Comparison of ENCODE assay signal across 8 cellular contexts in the genomic region with DNA sequence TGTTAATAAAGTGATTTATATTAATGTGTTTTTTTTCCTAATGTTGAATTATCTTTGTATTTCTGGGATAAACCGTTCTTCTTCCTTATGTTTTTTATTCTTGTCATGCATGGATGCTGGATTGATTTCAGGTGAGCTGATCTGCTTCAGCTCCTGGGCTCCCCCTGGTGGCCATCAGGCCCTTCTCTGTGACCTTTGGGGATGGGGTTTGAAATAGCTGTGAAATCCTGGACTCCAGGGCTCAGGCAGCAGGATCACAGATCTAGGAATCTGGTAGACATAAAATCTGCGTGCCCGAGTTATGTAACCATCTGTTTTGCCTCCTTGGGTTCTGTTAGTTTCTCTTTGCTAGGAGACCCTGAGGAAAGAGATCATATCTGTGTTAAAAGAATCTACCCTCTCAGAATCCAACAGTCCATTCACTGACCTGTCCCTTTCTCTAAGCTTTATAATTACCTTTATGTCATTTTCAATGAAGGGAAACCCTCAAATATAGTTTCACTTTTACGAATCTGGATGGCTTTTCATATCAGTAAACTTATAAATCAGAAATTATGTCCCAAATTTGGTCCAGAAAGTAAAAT. TPM values are rescaled to one million over a fixed set of nuclear protein-coding genes. Genes with fewer than 3 reads are reported as not detected.
DNase-seq lines count a peak whose midpoint lies in the region; ATAC-seq and TF ChIP-seq lines count a peak whose summit lies in the region.

No MANE protein-coding gene starts in this region.

- 2 to 4% methylated on average over 4 of the region's 4 CpGs for WGBS in lung, 2 donors

- H3K36me3 ChIP-seq in HAP-1 (replicated peaks) (no peaks in the 10 kb centered on the region), lung (ENCODE audit: control insufficient read depth in 2 of 2, insufficient read depth in 2 of 2, low read length in 2 of 2) (no peaks in the 10 kb centered on the region)

- TF ChIP-seq CTCF in dorsolateral prefrontal cortex (IDR thresholded peaks at IDR 0.05 in 54 of 56, conservative IDR thresholded peaks at IDR 0.05 in 2 of 56; ENCODE audit: low read depth in 1 of 56, partially characterized antibody in 56 of 56) = peak; percentile 80 to 99 (median 97)
- TF ChIP-seq CTCF in lung (IDR thresholded peaks at IDR 0.05; ENCODE audit: control extremely low read depth, extremely low read depth) = peak; percentile 90

- H3K9me3 ChIP-seq in HAP-1 = no peaks in the 10 kb centered on the region
- peaks cover 0 to 4% of the 10 kb centered on the region in 2 donors for H3K9me3 ChIP-seq in lung (ENCODE audit: control insufficient read depth in 2 of 2, insufficient read depth in 1 of 2, low read length in 1 of 2)

- peak; percentile 78 for DNase-seq in AG08396 (ENCODE audit: low spot score)
- peak; percentile 65 to 91 for DNase-seq in HAP-1 (ENCODE audit: low spot score in 2 of 2)
- peak; percentile 80 for DNase-seq in NCI-H69 (lab: John Stamatoyannopoulos, UW)
- DNase-seq in activated CD4-positive, alpha-beta T cell treated with anti-CD3 and anti-CD28 coated beads, Interleukin-2, amount 50 U/mL, for 48 hours = peak; percentile 85
- DNase-seq in dorsolateral prefrontal cortex = peak; percentile 68 to 93 (median 84)
- DNase-seq in lung (ENCODE audit: low spot score) = peak; percentile 83
- DNase-seq in stimulated activated CD8-positive, alpha-beta memory T cell treated with anti-CD3 and anti-CD28 coated beads, Interleukin-12 subunit alpha, Interleukin-12 subunit beta, amount 100 ng/mL, for 24 hours (ENCODE audit: extremely low read depth) = peak; percentile 55

- intact Hi-C loops in dorsolateral prefrontal cortex (cut with DNase I) = loop anchor here (1.0 to 5.0 kb wide), 5 partner anchors 50 to 92 kb away; partner anchors contain the start of genes FAM221B (in 1 of the 2), NPR2 (in 1 of the 2), SPAG8 (in 1 of the 2) and TMEM8B (in 1 of the 2)

- no peak for ATAC-seq in lung (ENCODE audit: insufficient read depth, low FRiP score)
- no peak for ATAC-seq in GM19324 (IDR thresholded peaks at IDR 0.05; ENCODE audit: low FRiP score, unreplicated experiment)

- H3K27ac ChIP-seq in dorsolateral prefrontal cortex (peak overlapping the region in 6 of 59 donors; percentile 2 to 16 (median 10)), lung (ENCODE audit: low read depth in 1 of 2, low read length in 1 of 2) (no peak overlapping the region)

- peaks cover 7% of the 10 kb centered on the region for H3K4me1 ChIP-seq in HAP-1
- H3K4me1 ChIP-seq in lung (ENCODE audit: control insufficient read depth in 2 of 2, insufficient read depth in 2 of 2, low read length in 2 of 2) = no peaks in the 10 kb centered on the region

- H3K27me3 ChIP-seq in HAP-1 (ENCODE audit: low read depth) = peaks cover 7% of the 10 kb centered on the region
- H3K27me3 ChIP-seq in dorsolateral prefrontal cortex = no peaks in the 10 kb centered on the region
- no peaks in the 10 kb centered on the region for H3K27me3 ChIP-seq in lung (ENCODE audit: control insufficient read depth, insufficient read depth)

- H3K4me3 ChIP-seq in HAP-1 (no peak overlapping the region), dorsolateral prefrontal cortex (no peak overlapping the region), lung (no peak overlapping the region)

- in situ Hi-C loops in HAP-1 (cut with MboI; ENCODE audit: low sequenced_read_pairs) = loop anchor here (5.0 kb wide), 1 partner anchor 90 kb away; the partner anchor contains the start of gene NPR2

RNA-seq across cellular contexts. Expression of gene OR13J1, which starts 12.2 kb away (rescaled TPM):
- total RNA-seq in dorsolateral prefrontal cortex (not detected), lung (not detected)
- polyA plus RNA-seq in lung = not detected

RNA-seq across cellular contexts. Expression of gene HRCT1, which starts 23.6 kb away (rescaled TPM):
- total RNA-seq in dorsolateral prefrontal cortex = 10 to 100 TPM in 3 of 120 experiments, 1 to 10 TPM in 115, under 1 TPM in 2; 0.75 to 11.9 (median 3.8) TPM
- total RNA-seq in lung = 10 to 100 TPM in 1 of 2 donors, not detected in 1; 14.1 TPM
- 1 to 10 TPM; 1.7 to 6.3 TPM for polyA plus RNA-seq in lung

RNA-seq across cellular contexts. Expression of gene SPAAR, which starts 26.9 kb away (rescaled TPM):
- total RNA-seq in dorsolateral prefrontal cortex = 10 to 100 TPM in 5 of 120 experiments, 1 to 10 TPM in 115; 1.5 to 13.9 (median 4.7) TPM
- 1 to 10 TPM; 3.7 to 6.7 TPM for total RNA-seq in lung
- polyA plus RNA-seq in lung = 1 to 10 TPM; 5.7 to 5.8 TPM

RNA-seq across cellular contexts. Expression of gene TMEM8B, which starts 53.3 kb away (rescaled TPM):
- total RNA-seq in dorsolateral prefrontal cortex (10 to 100 TPM; 40.1 to 83.0 (median 60.2) TPM), lung (10 to 100 TPM; 11.6 to 13.1 TPM)
- polyA plus RNA-seq in lung = 1 to 10 TPM; 6.3 to 6.6 TPM

RNA-seq across cellular contexts. Expression of gene FAM221B, which starts 53.8 kb away (rescaled TPM):
- total RNA-seq in dorsolateral prefrontal cortex (under 1 TPM in 2 of 120 experiments, not detected in 118; 0.26 to 0.75 TPM), lung (under 1 TPM; 0.14 to 0.25 TPM)
- polyA plus RNA-seq in lung = under 1 TPM; 0.10 to 0.13 TPM
